14 cellular contexts compared by ENCODE assay signal in genomic region chr7:66125052-66125694, GRCh38. TPM values are rescaled to one million over a fixed set of nuclear protein-coding genes. Genes with fewer than 3 reads are reported as not detected.
DNase-seq lines count a peak whose midpoint lies in the region; ATAC-seq, FAIRE-seq and TF ChIP-seq lines count a peak whose summit lies in the region.
"Had no signal": no experiment of that assay in that cellular context is flagged by ENCODE, and none has a peak within 500 bp of the region (broad histone marks: within the 10 kb centered on the region; RNA-seq: fewer than 3 reads in every experiment).

No MANE protein-coding gene starts in this region.

- H3K9me3 ChIP-seq in T-helper 17 cell (ENCODE audit: control insufficient read depth, low read length, poor library complexity, severe bottlenecking) = no peaks in the 10 kb centered on the region
- H3K9me3 ChIP-seq: pancreas had no signal

- peaks cover 26% of the 10 kb centered on the region for H3K4me1 Mint-ChIP-seq in T-helper 17 cell

- no peak for TF ChIP-seq POLR2A in GM12891 (IDR thresholded peaks at IDR 0.05; ENCODE audit: low read depth, low read length)

- ATAC-seq in T-helper 17 cell = peak; percentile 67
- no peak for ATAC-seq in GM21786 (IDR thresholded peaks at IDR 0.05; ENCODE audit: unreplicated experiment)

- peak overlapping the region; percentile 83 for H3K27ac Mint-ChIP-seq in T-helper 17 cell

- H3K36me3 Mint-ChIP-seq in T-helper 17 cell (ENCODE audit: low read depth) = no peaks in the 10 kb centered on the region

- H3K4me3 Mint-ChIP-seq in T-helper 17 cell = peak overlapping the region; percentile 15

- DNase-seq in NCI-H2171 treated with DMSO at 0.1 percent for 48 hours (lab: John Stamatoyannopoulos, UW) (peak; percentile 30), NCI-H2171 (lab: John Stamatoyannopoulos, UW) (no peak), T-helper 17 cell (no peak), fibroblast of peridontal ligament (ENCODE audit: extremely low read depth) (peak; percentile 64), putamen (ENCODE audit: low spot score) (peak; percentile 58), GM12891 (ENCODE audit: insufficient read length, low spot score) (no peak), LoVo (ENCODE audit: low spot score) (no peak)
- DNase-seq: activated CD4-positive, alpha-beta T cell treated with anti-CD3 and anti-CD28 coated beads for 4 hours; anterior cingulate cortex; KBM-7; SHP77 treated with DMSO at 0.1 percent for 48 hours had no signal

- no peaks in the 10 kb centered on the region for H3K27me3 Mint-ChIP-seq in T-helper 17 cell

- no peak for FAIRE-seq in GM12891 (lab: Jason Lieb, UNC)
- FAIRE-seq: keratinocyte, pancreas had no signal

TF ChIP-seq in GM12891, 5 proteins besides CTCF, POLR2A, EP300 and RAD21:
- TF ChIP-seq POLR2AphosphoS5 (IDR thresholded peaks at IDR 0.05; ENCODE audit: low read depth, low read length) (no peak), TAF1 (IDR thresholded peaks at IDR 0.05; ENCODE audit: low read depth, low read length) (no peak), POU2F2 (IDR thresholded peaks at IDR 0.05; ENCODE audit: low read depth, low read length) (no peak), PAX5 (IDR thresholded peaks at IDR 0.05; ENCODE audit: insufficient read depth, low read length, severe bottlenecking) (no peak), SPI1 (IDR thresholded peaks at IDR 0.05; ENCODE audit: low read depth, low read length) (no peak)

RNA-seq across cellular contexts. Expression of gene CRCP, which starts 10.5 kb away (rescaled TPM):
- total RNA-seq in T-helper 17 cell = 10 to 100 TPM; 35.2 to 40.3 TPM
- polyA plus RNA-seq in GM12891 (2012; ENCODE audit: low read depth, missing spikeins) = 19.9 TPM

RNA-seq across cellular contexts. Expression of gene ASL, which starts 49.6 kb away (rescaled TPM):
- total RNA-seq in T-helper 17 cell = 10 to 100 TPM; 12.7 to 16.5 TPM
- polyA plus RNA-seq in GM12891 (2012; ENCODE audit: low read depth, missing spikeins) = 21.8 TPM

Comparison
In these comparisons a context has a peak if more than half of its experiments do, and no peak if none do; other contexts are left out.
1. DNase-seq: peak in NCI-H2171 treated with DMSO at 0.1 percent for 48 hours (single experiment), fibroblast of peridontal ligament (single experiment) and putamen (single experiment); none in NCI-H2171 (single experiment), T-helper 17 cell (0 of 3), GM12891 (single experiment) and LoVo (single experiment).